1 cellular context compared by ENCODE assay signal in genomic region chr3:57756528-57757401, GRCh38.
A peak's percentile ranks its signal among the peaks of the same experiment; 100 is the strongest.
TF ChIP-seq lines count a peak whose summit lies in the region.

No MANE protein-coding gene starts in this region.

TF ChIP-seq in HepG2, 621 proteins besides CTCF, POLR2A, EP300 and RAD21 (continued from another document):
- TF ChIP-seq KDM6A (CRISPR knock-in tag; IDR thresholded peaks at IDR 0.05; ENCODE audit: low read depth) (no peak), NFAT5 (CRISPR knock-in tag; IDR thresholded peaks at IDR 0.05) (no peak; the same call in 1 of the 2 replicates), ZBTB8A (CRISPR knock-in tag; IDR thresholded peaks at IDR 0.05; ENCODE audit: borderline replicate concordance, low read depth) (no peak), ZNF839 (CRISPR knock-in tag; IDR thresholded peaks at IDR 0.05; ENCODE audit: borderline replicate concordance) (0 out of 2 replicates have a peak, but pooled peaks have one; percentile 32), ZNF34 (CRISPR knock-in tag; IDR thresholded peaks at IDR 0.05; ENCODE audit: borderline replicate concordance) (no peak), MLLT10 (CRISPR knock-in tag; IDR thresholded peaks at IDR 0.05) (no peak), SRY (CRISPR knock-in tag; IDR thresholded peaks at IDR 0.05) (peak; percentile 15; the same call in 1 of the 2 replicates), ZNF782 (CRISPR knock-in tag; IDR thresholded peaks at IDR 0.05; ENCODE audit: borderline replicate concordance) (no peak), UBTF (CRISPR knock-in tag; IDR thresholded peaks at IDR 0.05) (peak; percentile 85; the same call in 1 of the 2 replicates), KMT2A (CRISPR knock-in tag; IDR thresholded peaks at IDR 0.05) (0 out of 2 replicates have a peak, but pooled peaks have one; percentile 18), HNRNPLL (IDR thresholded peaks at IDR 0.05; ENCODE audit: low read depth, low read length, poor library complexity, severe bottlenecking) (peak; percentile 6), RXRB (CRISPR knock-in tag; IDR thresholded peaks at IDR 0.05; ENCODE audit: borderline replicate concordance) (no peak), ARID2 (CRISPR knock-in tag; IDR thresholded peaks at IDR 0.05; ENCODE audit: borderline replicate concordance) (peak; percentile 33; the same call in 1 of the 2 replicates), ATAD3A (CRISPR knock-in tag; IDR thresholded peaks at IDR 0.05) (no peak), ONECUT2 (CRISPR knock-in tag; IDR thresholded peaks at IDR 0.05) (no peak), MEIS2 (CRISPR knock-in tag; IDR thresholded peaks at IDR 0.05) (no peak), MXD3 (CRISPR knock-in tag; IDR thresholded peaks at IDR 0.05) (peak; percentile 52; the same call in 1 of the 2 replicates), SOX13 (IDR thresholded peaks at IDR 0.05) (no peak), SOX13 (CRISPR knock-in tag; conservative IDR thresholded peaks at IDR 0.05 in 1 of 2, IDR thresholded peaks at IDR 0.05 in 1 of 2) (no peak), ZNF563 (CRISPR knock-in tag; IDR thresholded peaks at IDR 0.05) (peak; percentile 74), KMT2B (CRISPR knock-in tag; IDR thresholded peaks at IDR 0.05) (no peak), KDM2A (CRISPR knock-in tag; IDR thresholded peaks at IDR 0.05; ENCODE audit: borderline replicate concordance, low read depth) (peak; percentile 33), ZBTB37 (CRISPR knock-in tag; IDR thresholded peaks at IDR 0.05) (no peak), HCFC1 (IDR thresholded peaks at IDR 0.05; ENCODE audit: low read depth, low read length) (no peak), CBX5 (CRISPR knock-in tag; IDR thresholded peaks at IDR 0.05; ENCODE audit: borderline replicate concordance) (no peak), ZNF446 (CRISPR knock-in tag; IDR thresholded peaks at IDR 0.05) (no peak), MIXL1 (CRISPR knock-in tag; IDR thresholded peaks at IDR 0.05) (no peak), MED1 (CRISPR knock-in tag; IDR thresholded peaks at IDR 0.05) (0 out of 2 replicates have a peak, but pooled peaks have one; percentile 18), ATM (IDR thresholded peaks at IDR 0.05; ENCODE audit: borderline replicate concordance) (no peak), ZNF232 (CRISPR knock-in tag; IDR thresholded peaks at IDR 0.05; ENCODE audit: borderline replicate concordance) (0 out of 2 replicates have a peak, but pooled peaks have one; percentile 53), REPIN1 (CRISPR knock-in tag; IDR thresholded peaks at IDR 0.05; ENCODE audit: borderline replicate concordance, low read depth) (0 out of 2 replicates have a peak, but pooled peaks have one; percentile 41), ZFP82 (CRISPR knock-in tag; IDR thresholded peaks at IDR 0.05; ENCODE audit: borderline replicate concordance) (no peak), ZNF414 (CRISPR knock-in tag; IDR thresholded peaks at IDR 0.05) (0 out of 2 replicates have a peak, but pooled peaks have one; percentile 3), ZNF205 (CRISPR knock-in tag; IDR thresholded peaks at IDR 0.05) (no peak; the same call in 1 of the 2 replicates), FOXO1 (CRISPR knock-in tag; IDR thresholded peaks at IDR 0.05) (no peak), GABPA (IDR thresholded peaks at IDR 0.05; ENCODE audit: low read depth, low read length) (peak; percentile 26; the same call in 1 of the 2 replicates), GABPA (CRISPR knock-in tag; IDR thresholded peaks at IDR 0.05; ENCODE audit: low read depth) (no peak), ZNF17 (CRISPR knock-in tag; IDR thresholded peaks at IDR 0.05) (no peak), ZNF546 (CRISPR knock-in tag; conservative IDR thresholded peaks at IDR 0.05) (no peak)
